In the genomic region with DNA sequence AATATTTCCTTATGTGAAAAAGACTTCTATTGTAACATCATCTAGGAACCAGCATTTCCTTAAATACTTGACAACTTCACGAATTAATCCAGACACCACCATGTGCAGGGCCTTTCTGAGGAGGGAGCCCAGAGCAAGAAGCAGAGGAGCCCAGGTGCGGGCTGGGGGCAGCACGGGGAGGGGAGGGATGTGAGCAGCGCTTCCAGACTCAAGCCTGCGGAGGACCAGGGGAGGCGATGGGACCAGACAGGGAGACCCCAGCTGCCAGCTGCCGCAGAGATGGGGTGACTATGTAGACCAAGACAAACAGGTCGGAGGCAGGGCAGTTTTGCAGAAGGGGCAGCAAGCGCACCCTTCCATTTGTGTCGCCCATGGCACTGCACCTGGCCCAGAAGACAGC, we compare ENCODE assay signal across 17 cellular contexts.
DNase-seq lines count a peak whose midpoint lies in the region; ATAC-seq and TF ChIP-seq lines count a peak whose summit lies in the region.
"Had no signal": no experiment of that assay in that cellular context is flagged by ENCODE, and none has a peak within 500 bp of the region (broad histone marks: within the 10 kb centered on the region; RNA-seq: fewer than 3 reads in every experiment).

No MANE protein-coding gene starts in this region.

- intact Hi-C loops in activated naive CD4-positive, alpha-beta T cell treated with anti-CD3 and anti-CD28 coated beads for 36 hours (cut with micrococcal nuclease): no loop called here
- intact Hi-C loops in activated CD8-positive, alpha-beta T cell treated with anti-CD3 and anti-CD28 coated beads for 36 hours (cut with micrococcal nuclease): no loop called here
- intact Hi-C loops in left cardiac atrium (cut with DNase I): no loop called here

- H3K4me2 ChIP-seq in Loucy (ENCODE audit: low read depth, low read length, poor library complexity, severe bottlenecking): no peak overlapping the region
- H3K4me2 ChIP-seq: SK-N-SH had no signal

- no peaks in the 10 kb centered on the region for H4K20me1 ChIP-seq in Loucy (ENCODE audit: insufficient read depth, low read length, poor library complexity, severe bottlenecking)

- CTCF ChIA-PET in activated naive CD4-positive, alpha-beta T cell treated with anti-CD3 and anti-CD28 coated beads, Interleukin-2, amount 10 ng/mL, durations not matched to agents 7 days and 5 days (lab: Charles Lee): no interaction called here
- CTCF ChIA-PET in activated naive CD4-positive, alpha-beta T cell treated with anti-CD3 and anti-CD28 coated beads for 36 hours (lab: Charles Lee): no interaction called here
- CTCF ChIA-PET in activated CD8-positive, alpha-beta T cell treated with anti-CD3 and anti-CD28 coated beads for 36 hours (lab: Charles Lee): no interaction called here

- no peaks in the 10 kb centered on the region for H3K9me3 ChIP-seq in Loucy (ENCODE audit: insufficient read depth, low read depth, low read length)
- H3K9me3 ChIP-seq: Peyer's patch, SK-N-SH had no signal

- H3K79me2 ChIP-seq in Loucy (ENCODE audit: insufficient read depth, low read length): no peaks in the 10 kb centered on the region

- no peaks in the 10 kb centered on the region for H3K36me3 Mint-ChIP-seq in activated naive CD4-positive, alpha-beta T cell treated with anti-CD3 and anti-CD28 coated beads, Interleukin-2, amount 10 ng/mL, durations not matched to agents 7 days and 5 days
- H3K36me3 Mint-ChIP-seq in activated naive CD4-positive, alpha-beta T cell treated with anti-CD3 and anti-CD28 coated beads for 36 hours (ENCODE audit: low read depth): no peaks in the 10 kb centered on the region
- no peaks in the 10 kb centered on the region for H3K36me3 Mint-ChIP-seq in activated CD8-positive, alpha-beta T cell treated with anti-CD3 and anti-CD28 coated beads for 36 hours (ENCODE audit: low read depth)
- H3K36me3 Mint-ChIP-seq in nephron progenitor cell (ENCODE audit: low read depth): no peaks in the 10 kb centered on the region
- H3K36me3 Mint-ChIP-seq: CD14-positive monocyte had no signal

- H3K27me3 Mint-ChIP-seq in activated naive CD4-positive, alpha-beta T cell treated with anti-CD3 and anti-CD28 coated beads, Interleukin-2, amount 10 ng/mL, durations not matched to agents 7 days and 5 days: no peaks in the 10 kb centered on the region
- H3K27me3 Mint-ChIP-seq in activated naive CD4-positive, alpha-beta T cell treated with anti-CD3 and anti-CD28 coated beads for 36 hours (ENCODE audit: low read depth): no peaks in the 10 kb centered on the region
- no peaks in the 10 kb centered on the region for H3K27me3 Mint-ChIP-seq in activated CD8-positive, alpha-beta T cell treated with anti-CD3 and anti-CD28 coated beads for 36 hours
- peaks cover 2% of the 10 kb centered on the region for H3K27me3 Mint-ChIP-seq in nephron progenitor cell (ENCODE audit: low read depth, poor library complexity)

- TF ChIP-seq CTCF in Loucy (conservative IDR thresholded peaks at IDR 0.05; ENCODE audit: low read length): no peak
- TF ChIP-seq CTCF in activated CD8-positive, alpha-beta T cell treated with anti-CD3 and anti-CD28 coated beads for 36 hours (IDR thresholded peaks at IDR 0.05): no peak
- TF ChIP-seq CTCF in nephron progenitor cell (IDR thresholded peaks at IDR 0.05): no peak

- H3K4me1 ChIP-seq in Loucy (ENCODE audit: insufficient read depth, low read length, poor library complexity, severe bottlenecking): peaks cover 10% of the 10 kb centered on the region
- H3K4me1 ChIP-seq: Peyer's patch had no signal

- H3K4me1 Mint-ChIP-seq in activated naive CD4-positive, alpha-beta T cell treated with anti-CD3 and anti-CD28 coated beads, Interleukin-2, amount 10 ng/mL, durations not matched to agents 7 days and 5 days: no peaks in the 10 kb centered on the region
- no peaks in the 10 kb centered on the region for H3K4me1 Mint-ChIP-seq in activated naive CD4-positive, alpha-beta T cell treated with anti-CD3 and anti-CD28 coated beads for 36 hours (ENCODE audit: low read depth)
- no peaks in the 10 kb centered on the region for H3K4me1 Mint-ChIP-seq in activated CD8-positive, alpha-beta T cell treated with anti-CD3 and anti-CD28 coated beads for 36 hours (ENCODE audit: low read depth)
- H3K4me1 Mint-ChIP-seq in nephron progenitor cell: peaks cover 14% of the 10 kb centered on the region
- H3K4me1 Mint-ChIP-seq: CD14-positive monocyte had no signal

- H3F3A ChIP-seq in Loucy (ENCODE audit: low read depth): peaks cover 3% of the 10 kb centered on the region; the same call in 1 of the 2 replicates

- H3K27ac Mint-ChIP-seq in activated naive CD4-positive, alpha-beta T cell treated with anti-CD3 and anti-CD28 coated beads, Interleukin-2, amount 10 ng/mL, durations not matched to agents 7 days and 5 days: no peak overlapping the region
- no peak overlapping the region for H3K27ac Mint-ChIP-seq in activated naive CD4-positive, alpha-beta T cell treated with anti-CD3 and anti-CD28 coated beads for 36 hours
- H3K27ac Mint-ChIP-seq in activated CD8-positive, alpha-beta T cell treated with anti-CD3 and anti-CD28 coated beads for 36 hours: no peak overlapping the region
- H3K27ac Mint-ChIP-seq in nephron progenitor cell: peak overlapping the region; percentile 51
- H3K27ac Mint-ChIP-seq: CD14-positive monocyte had no signal

- H3K9me2 ChIP-seq in Loucy (replicated peaks; ENCODE audit: low read depth, low read length): no peaks in the 10 kb centered on the region
- H3K9me2 ChIP-seq: SK-N-SH had no signal

- H3K9ac ChIP-seq in Loucy (ENCODE audit: low read depth, low read length, poor library complexity, severe bottlenecking): no peak overlapping the region
- H3K9ac ChIP-seq: SK-N-SH had no signal

- no peaks in the 10 kb centered on the region for H3K36me3 ChIP-seq in Loucy (ENCODE audit: insufficient read depth, low read length)
- H3K36me3 ChIP-seq: Peyer's patch had no signal

- peak; percentile 25 for DNase-seq in activated naive CD4-positive, alpha-beta T cell treated with anti-CD3 and anti-CD28 coated beads, Interleukin-2, amount 10 ng/mL, durations not matched to agents 7 days and 5 days
- DNase-seq in activated naive CD4-positive, alpha-beta T cell treated with anti-CD3 and anti-CD28 coated beads for 36 hours: no peak
- peak; percentile 9 for DNase-seq in activated CD8-positive, alpha-beta T cell treated with anti-CD3 and anti-CD28 coated beads for 36 hours
- DNase-seq in nephron progenitor cell (no peak), left cardiac atrium (no peak), NCI-H1436 treated with DMSO at 0.1 percent for 48 hours (lab: John Stamatoyannopoulos, UW) (no peak)
- DNase-seq: ACHN, AML-193, HCEC 1CT, NCI-H1436, NCI-H2029 treated with DMSO at 0.1 percent for 48 hours, NCI-H510A, Peyer's patch, SHP77, SK-N-SH had no signal

- no peak overlapping the region for H3K4me3 Mint-ChIP-seq in activated naive CD4-positive, alpha-beta T cell treated with anti-CD3 and anti-CD28 coated beads, Interleukin-2, amount 10 ng/mL, durations not matched to agents 7 days and 5 days
- no peak overlapping the region for H3K4me3 Mint-ChIP-seq in activated naive CD4-positive, alpha-beta T cell treated with anti-CD3 and anti-CD28 coated beads for 36 hours
- no peak overlapping the region for H3K4me3 Mint-ChIP-seq in activated CD8-positive, alpha-beta T cell treated with anti-CD3 and anti-CD28 coated beads for 36 hours
- no peak overlapping the region for H3K4me3 Mint-ChIP-seq in nephron progenitor cell
- H3K4me3 Mint-ChIP-seq: CD14-positive monocyte had no signal

- peak overlapping the region; percentile 1; the same call in 1 of the 2 replicates for H2AFZ ChIP-seq in Loucy (ENCODE audit: low read length)

- POLR2A ChIA-PET in activated CD8-positive, alpha-beta T cell treated with anti-CD3 and anti-CD28 coated beads for 36 hours (lab: Charles Lee): no interaction called here

- H3K4me3 ChIP-seq in Loucy (ENCODE audit: low read length, poor library complexity, severe bottlenecking): no peak overlapping the region
- H3K4me3 ChIP-seq: Peyer's patch had no signal

- no peaks in the 10 kb centered on the region for H3K9me3 Mint-ChIP-seq in activated naive CD4-positive, alpha-beta T cell treated with anti-CD3 and anti-CD28 coated beads, Interleukin-2, amount 10 ng/mL, durations not matched to agents 7 days and 5 days
- H3K9me3 Mint-ChIP-seq in activated naive CD4-positive, alpha-beta T cell treated with anti-CD3 and anti-CD28 coated beads for 36 hours: peaks cover 1% of the 10 kb centered on the region
- no peaks in the 10 kb centered on the region for H3K9me3 Mint-ChIP-seq in activated CD8-positive, alpha-beta T cell treated with anti-CD3 and anti-CD28 coated beads for 36 hours
- H3K9me3 Mint-ChIP-seq in nephron progenitor cell: peaks cover 3% of the 10 kb centered on the region

- no peak for ATAC-seq in activated CD8-positive, alpha-beta T cell treated with anti-CD3 and anti-CD28 coated beads for 36 hours
- no peak for ATAC-seq in left cardiac atrium

- no peaks in the 10 kb centered on the region for H3K27me3 ChIP-seq in Loucy (ENCODE audit: insufficient read depth, low read length, poor library complexity, severe bottlenecking)
- H3K27me3 ChIP-seq: Peyer's patch had no signal

Comparison
In these comparisons a context has a peak if more than half of its experiments do, and no peak if none do; other contexts are left out.
1. DNase-seq: peak in activated naive CD4-positive, alpha-beta T cell treated with anti-CD3 and anti-CD28 coated beads, Interleukin-2, amount 10 ng/mL, durations not matched to agents 7 days and 5 days (single experiment) and activated CD8-positive, alpha-beta T cell treated with anti-CD3 and anti-CD28 coated beads for 36 hours (single experiment); none in activated naive CD4-positive, alpha-beta T cell treated with anti-CD3 and anti-CD28 coated beads for 36 hours (single experiment), nephron progenitor cell (single experiment), left cardiac atrium (single experiment) and NCI-H1436 treated with DMSO at 0.1 percent for 48 hours (single experiment).